8 cellular contexts compared by ENCODE assay signal in genomic region chr20:62832212-62832922, GRCh38. TPM values are rescaled to one million over a fixed set of nuclear protein-coding genes. Genes with fewer than 3 reads are reported as not detected.
DNase-seq lines count a peak whose midpoint lies in the region; ATAC-seq lines count a peak whose summit lies in the region.

No MANE protein-coding gene starts in this region.

- DNase-seq in NCI-H748 (lab: John Stamatoyannopoulos, UW; ENCODE audit: unreplicated experiment) (peak; percentile 13), NCI-H748 treated with DMSO at 0.1 percent for 48 hours (lab: John Stamatoyannopoulos, UW) (no peak), RPMI8226 (peak; percentile 97), globus pallidus (ENCODE audit: low spot score) (peak; percentile 37), AML-193 (lab: John Stamatoyannopoulos, UW) (no peak)

- H3K27ac ChIP-seq in temporal lobe (ENCODE audit: low read depth, low read length) = peak overlapping the region; percentile 63

- ATAC-seq in HG02870 (IDR thresholded peaks at IDR 0.05; ENCODE audit: unreplicated experiment) (peak; percentile 50), HG03159 (IDR thresholded peaks at IDR 0.05; ENCODE audit: unreplicated experiment) (no peak)

RNA-seq across cellular contexts. Expression of gene COL9A3, which starts 15.5 kb away (rescaled TPM):
- total RNA-seq in temporal lobe = 22.9 TPM

RNA-seq across cellular contexts. Expression of gene OGFR, which starts 27.7 kb away (rescaled TPM):
- total RNA-seq in temporal lobe = 17.9 TPM

RNA-seq across cellular contexts. Expression of gene TCFL5, which starts 29.3 kb away (rescaled TPM):
- total RNA-seq in temporal lobe = 8.9 TPM

RNA-seq across cellular contexts. Expression of gene MRGBP, which starts 36.1 kb away (rescaled TPM):
- 9.8 TPM for total RNA-seq in temporal lobe

Comparison
In these comparisons a context has a peak if more than half of its experiments do, and no peak if none do; other contexts are left out.
1. DNase-seq: peak in NCI-H748 (single experiment), RPMI8226 (single experiment) and globus pallidus (single experiment); none in NCI-H748 treated with DMSO at 0.1 percent for 48 hours (single experiment) and AML-193 (0 of 2).